Comparison of ENCODE assay signal across 20 cellular contexts in genomic region chr2:130313812-130314334, GRCh38. TPM values are rescaled to one million over a fixed set of nuclear protein-coding genes. Genes with fewer than 3 reads are reported as not detected.
DNase-seq lines count a peak whose midpoint lies in the region; ATAC-seq, FAIRE-seq and TF ChIP-seq lines count a peak whose summit lies in the region.
"Had no signal": no experiment of that assay in that cellular context is flagged by ENCODE, and none has a peak within 500 bp of the region (broad histone marks: within the 10 kb centered on the region; RNA-seq: fewer than 3 reads in every experiment).

No MANE protein-coding gene starts in this region.

- WGBS in HepG2 (ENCODE audit: low lambda C conversion rate) = 32% methylated on average over 8 of the region's 12 CpGs
- WGBS in right lobe of liver (ENCODE audit: insufficient coverage, low coverage, low lambda C conversion rate, missing lambda C conversion rate) = no CpG with 5 or more reads among the region's 12 CpGs
- 86% methylated on average over 11 of the region's 12 CpGs; no CpG with 5 or more reads in 1 of the 2 experiments for WGBS in H1 (ENCODE audit: extremely low coverage in 1 of 2, insufficient coverage in 1 of 2, insufficient read length in 1 of 2, insufficient replicate concordance in 2 of 2, low coverage in 1 of 2, low lambda C conversion rate in 2 of 2, missing lambda C conversion rate in 1 of 2), 2 experiments
- WGBS in spleen, 5 donors = 83 to 100% (median 89%) methylated on average over 2 to 12 of the region's 12 CpGs

- H3K4me1 ChIP-seq in HepG2 (ENCODE audit: insufficient read depth, low read length) (peaks cover 14% of the 10 kb centered on the region), right lobe of liver (no peaks in the 10 kb centered on the region), H1 (replicated peaks in 1 of 4; ENCODE audit: control insufficient read depth in 3 of 4, insufficient read depth in 4 of 4, low read length in 3 of 4) (no peaks in the 10 kb centered on the region), spleen (no peaks in the 10 kb centered on the region)
- H3K4me1 ChIP-seq: BLaER1, Caco-2 had no signal

- H3K79me2 ChIP-seq in HepG2 (ENCODE audit: insufficient read depth, low read length) (no peaks in the 10 kb centered on the region), H1 (ENCODE audit: control insufficient read depth in 1 of 2, insufficient read depth in 2 of 2, low read length in 2 of 2) (no peaks in the 10 kb centered on the region)

- no peak overlapping the region for H4K5ac ChIP-seq in H1 (ENCODE audit: insufficient read length, low read depth, low read length)

- DNase-seq in HepG2 (ENCODE audit: low spot score) (no peak), right lobe of liver (no peak), H1 (ENCODE audit: low read depth in 1 of 2, low spot score in 2 of 2) (no peak), spleen (peak; percentile 51), WTC11 (ENCODE audit: low spot score) (no peak)
- DNase-seq: Caco-2; CD4-positive, CD25-positive, alpha-beta regulatory T cell; CD8-positive, alpha-beta T cell; DMS153; DND-41; GM23248; H9 had no signal

- no peak for TF ChIP-seq CTCF in HepG2 (CRISPR knock-in tag; IDR thresholded peaks at IDR 0.05)
- no peak for TF ChIP-seq CTCF in right lobe of liver (IDR thresholded peaks at IDR 0.05)
- no peak for TF ChIP-seq CTCF in H1 (IDR thresholded peaks at IDR 0.05; ENCODE audit: control extremely low read depth in 1 of 3, insufficient read depth in 1 of 3, low read depth in 1 of 3, low read length in 3 of 3)
- no peak for TF ChIP-seq CTCF in spleen (IDR thresholded peaks at IDR 0.05 in 8 of 11, conservative IDR thresholded peaks at IDR 0.05 in 3 of 11)
- no peak for TF ChIP-seq CTCF in WTC11 (IDR thresholded peaks at IDR 0.05)

- H3K27ac ChIP-seq in HepG2 (ENCODE audit: extremely low read length, insufficient read depth, low read length) (no peak overlapping the region), right lobe of liver (no peak overlapping the region), H1 (ENCODE audit: low read depth, low read length) (no peak overlapping the region), spleen (no peak overlapping the region)
- H3K27ac ChIP-seq: BLaER1, C4-2B, GM23248 had no signal

- peak overlapping the region; percentile 18; the same call in 1 of the 2 replicates for H4K8ac ChIP-seq in H1 (ENCODE audit: extremely low read depth, insufficient read depth, low read length)

- no peaks in the 10 kb centered on the region for H3K79me1 ChIP-seq in H1 (ENCODE audit: low read depth, low read length)

- no peaks in the 10 kb centered on the region for H3K36me3 Mint-ChIP-seq in WTC11
- H3K36me3 Mint-ChIP-seq: CD4-positive, CD25-positive, alpha-beta regulatory T cell; CD8-positive, alpha-beta T cell had no signal

- H4K91ac ChIP-seq in H1 (replicated peaks; ENCODE audit: insufficient read length, low read length) = peak overlapping the region; percentile 26

- H2BK15ac ChIP-seq in H1 (ENCODE audit: low read length) = no peak overlapping the region

- in situ Hi-C loops in HepG2 (cut with HindIII; ENCODE audit: extremely low pct_ligation_motif_present, low pct_unique_long_range_greater_than_20kb) = no loop called here

- H3K56ac ChIP-seq in H1 (replicated peaks; ENCODE audit: insufficient read length, low read depth, low read length) = no peak overlapping the region

- TF ChIP-seq RAD21 in HepG2 (CRISPR knock-in tag; IDR thresholded peaks at IDR 0.05) = no peak
- TF ChIP-seq RAD21 in H1 (IDR thresholded peaks at IDR 0.05 in 1 of 2, conservative IDR thresholded peaks at IDR 0.05 in 1 of 2; ENCODE audit: low read depth in 2 of 2, low read length in 2 of 2) = no peak

- H3K36me3 ChIP-seq in HepG2 (replicated peaks in 1 of 2; ENCODE audit: control insufficient read depth in 1 of 2, insufficient read depth in 2 of 2, low read length in 2 of 2) = no peaks in the 10 kb centered on the region
- no peaks in the 10 kb centered on the region for H3K36me3 ChIP-seq in right lobe of liver
- no peaks in the 10 kb centered on the region for H3K36me3 ChIP-seq in H1 (ENCODE audit: control insufficient read depth in 2 of 4, insufficient read depth in 4 of 4, low read length in 3 of 4)
- H3K36me3 ChIP-seq in spleen = no peaks in the 10 kb centered on the region
- H3K36me3 ChIP-seq: BLaER1 had no signal

- no peak overlapping the region for H2BK20ac ChIP-seq in H1 (ENCODE audit: low read length)

- H3K18ac ChIP-seq in H1 (ENCODE audit: extremely low read depth, low read length) = no peak overlapping the region

- FAIRE-seq in HepG2 (lab: Jason Lieb, UNC) (no peak), H1 (lab: Jason Lieb, UNC) (no peak)
- FAIRE-seq: G401.6, GM12892, GM19239 had no signal

- H3K4me3 ChIP-seq in HepG2 (replicated peaks in 1 of 3; ENCODE audit: insufficient read depth in 1 of 3, low read depth in 2 of 3, low read length in 3 of 3) = no peak overlapping the region
- no peak overlapping the region for H3K4me3 ChIP-seq in right lobe of liver
- H3K4me3 ChIP-seq in H1 (ENCODE audit: extremely low read depth in 1 of 4, insufficient read depth in 2 of 4, low read depth in 3 of 4, low read length in 4 of 4) = no peak overlapping the region
- no peak overlapping the region for H3K4me3 ChIP-seq in spleen
- H3K4me3 ChIP-seq: BLaER1, GM23248 had no signal

- no peak overlapping the region for H3K27ac Mint-ChIP-seq in WTC11
- H3K27ac Mint-ChIP-seq: B cell; CD4-positive, CD25-positive, alpha-beta regulatory T cell; CD8-positive, alpha-beta T cell; H9 had no signal

- intact Hi-C loops in HepG2 (cut with micrococcal nuclease; ENCODE audit: unreplicated experiment) = no loop called here
- intact Hi-C loops in right lobe of liver (cut with DNase I) = no loop called here
- intact Hi-C loops in spleen (cut with DNase I; ENCODE audit: low total_unique reads) = no loop called here

- ATAC-seq in HepG2 (no peak; the same call in none of the 3 replicates), right lobe of liver (no peak), WTC11 (no peak), HG03565 (IDR thresholded peaks at IDR 0.05; ENCODE audit: unreplicated experiment) (no peak)
- ATAC-seq: CD8-positive, alpha-beta T cell; HCT116 had no signal

- H3K9ac ChIP-seq in HepG2 (ENCODE audit: insufficient read depth, low read depth, low read length) (no peak overlapping the region), H1 (replicated peaks in 1 of 4; ENCODE audit: extremely low read depth in 1 of 4, low read depth in 3 of 4, low read length in 3 of 4) (no peak overlapping the region)
- H3K9ac ChIP-seq: BLaER1, GM23248 had no signal

- H3K27me3 ChIP-seq in HepG2 (ENCODE audit: control insufficient read depth in 1 of 2, insufficient read depth in 2 of 2, low read length in 2 of 2) (peaks cover 1 to 16% of the 10 kb centered on the region in 2 experiments; a peak in 2 of 5 replicates), right lobe of liver (no peaks in the 10 kb centered on the region), H1 (replicated peaks in 1 of 4; ENCODE audit: control insufficient read depth in 3 of 4, extremely low read depth in 1 of 4, insufficient read depth in 3 of 4, low read length in 3 of 4) (no peaks in the 10 kb centered on the region; a peak in 1 of 7 replicates), spleen (replicated peaks in 1 of 7) (peaks cover 0 to 19% (median 0%) of the 10 kb centered on the region in 7 donors)
- H3K27me3 ChIP-seq: BLaER1 had no signal

- H3K9me3 ChIP-seq in HepG2 (ENCODE audit: low read length) (no peaks in the 10 kb centered on the region), right lobe of liver (no peaks in the 10 kb centered on the region), H1 (ENCODE audit: insufficient read depth in 2 of 2, low read depth in 1 of 2, low read length in 1 of 2) (no peaks in the 10 kb centered on the region), spleen (no peaks in the 10 kb centered on the region)
- H3K9me3 ChIP-seq: BLaER1, Caco-2 had no signal

- CTCF ChIA-PET in HepG2 (lab: Yijun Ruan, JAX; ENCODE audit: low intra/inter-chr PET ratio, low total read pairs) (no interaction called here), H1 (lab: Charles Lee; ENCODE audit: partially characterized antibody) (interaction anchor here (1.3 kb wide), 1 partner anchor 20 kb away, joined by 3 read pairs; no protein-coding TSS in a partner anchor), WTC11 (lab: Charles Lee) (interaction anchor here (1.6 kb wide), 1 partner anchor 25 kb away, joined by 4 read pairs; no protein-coding TSS in a partner anchor)

- POLR2A ChIA-PET in HepG2 (lab: Yijun Ruan, JAX) = no interaction called here
- POLR2A ChIA-PET in H1 (lab: Charles Lee; ENCODE audit: partially characterized antibody) = interaction anchor here (1.0 kb wide), 1 partner anchor 13 kb away, joined by 3 read pairs; no protein-coding TSS in a partner anchor
- POLR2A ChIA-PET in WTC11 (lab: Charles Lee) = no interaction called here

- H2BK12ac ChIP-seq in H1 (ENCODE audit: low read depth, low read length) = no peak overlapping the region

- H4K20me1 ChIP-seq in HepG2 (ENCODE audit: insufficient read depth, low read length) (no peaks in the 10 kb centered on the region), H1 (replicated peaks in 1 of 2; ENCODE audit: control insufficient read depth in 1 of 2, insufficient read depth in 2 of 2, low read length in 2 of 2) (peaks cover 0 to 2% of the 10 kb centered on the region in 2 experiments)
- H4K20me1 ChIP-seq: BLaER1 had no signal

- H3K4me2 ChIP-seq in HepG2 (ENCODE audit: low read depth, low read length) (no peak overlapping the region), H1 (ENCODE audit: insufficient read depth in 1 of 2, low read depth in 2 of 2, low read length in 2 of 2) (no peak overlapping the region)
- H3K4me2 ChIP-seq: BLaER1 had no signal

- H3K4me1 Mint-ChIP-seq in WTC11 = no peaks in the 10 kb centered on the region
- H3K4me1 Mint-ChIP-seq: B cell; CD4-positive, CD25-positive, alpha-beta regulatory T cell; H9 had no signal

- BruUV-seq in HepG2 (replicated peaks; lab: Mats Ljungman, UMichigan) = no TSS peak

- TF ChIP-seq POLR2A in HepG2 (IDR thresholded peaks at IDR 0.05; ENCODE audit: insufficient read depth in 1 of 2, low read depth in 2 of 2, low read length in 2 of 2) (no peak), right lobe of liver (IDR thresholded peaks at IDR 0.05) (no peak), H1 (IDR thresholded peaks at IDR 0.05; ENCODE audit: control extremely low read depth in 1 of 2, low read depth in 2 of 2, low read length in 2 of 2) (no peak), spleen (IDR thresholded peaks at IDR 0.05) (no peak)

- no peak overlapping the region for H3K14ac ChIP-seq in H1 (ENCODE audit: insufficient read length)

- no peak overlapping the region for H2BK120ac ChIP-seq in H1 (replicated peaks; ENCODE audit: low read depth, low read length)

- no peak overlapping the region for H2AFZ ChIP-seq in HepG2 (ENCODE audit: low read length)
- H2AFZ ChIP-seq in H1 (ENCODE audit: low read length) = no peak overlapping the region
- H2AFZ ChIP-seq: GM23248 had no signal

- no peak overlapping the region for H3K4ac ChIP-seq in H1 (replicated peaks; ENCODE audit: insufficient read length, low read depth, low read length)

- TF ChIP-seq EP300 in HepG2 (IDR thresholded peaks at IDR 0.05; ENCODE audit: low read depth in 2 of 2, low read length in 2 of 2) (no peak), HepG2 (CRISPR knock-in tag; IDR thresholded peaks at IDR 0.05; ENCODE audit: borderline replicate concordance) (no peak), H1 (IDR thresholded peaks at IDR 0.05; ENCODE audit: borderline replicate concordance in 1 of 2, low read depth in 2 of 2, low read length in 2 of 2) (no peak)

- no peak overlapping the region for H3K4me3 Mint-ChIP-seq in WTC11
- H3K4me3 Mint-ChIP-seq: B cell; CD4-positive, CD25-positive, alpha-beta regulatory T cell; CD8-positive, alpha-beta T cell; H9 had no signal

- H3K27me3 Mint-ChIP-seq in WTC11 (ENCODE audit: low read depth) = no peaks in the 10 kb centered on the region
- H3K27me3 Mint-ChIP-seq: CD4-positive, CD25-positive, alpha-beta regulatory T cell had no signal

- no peak overlapping the region for H3K23ac ChIP-seq in H1 (ENCODE audit: insufficient read length)

- H3K23me2 ChIP-seq in H1 (ENCODE audit: low read depth, low read length) = peaks cover 2% of the 10 kb centered on the region; the same call in 1 of the 2 replicates

- H2BK5ac ChIP-seq in H1 (ENCODE audit: low read depth, low read length) = no peak overlapping the region

- no peak overlapping the region for H2AK5ac ChIP-seq in H1 (ENCODE audit: low read depth, low read length)

- H3K9me3 Mint-ChIP-seq in WTC11 = no peaks in the 10 kb centered on the region
- H3K9me3 Mint-ChIP-seq: CD8-positive, alpha-beta T cell; H9 had no signal

RNA-seq across cellular contexts. Expression of gene IMP4, which starts 28.8 kb away (rescaled TPM):
- 142 and 153 TPM in 2 replicates for total RNA-seq in HepG2 (2016; rRNA removed; fragmentation: Illumina TruSeq; extraction: Trizol)
- total RNA-seq in HepG2 (2016; cell fraction: cytosol; rRNA removed; fragmentation: Illumina TruSeq; extraction: Trizol; ENCODE audit: low read depth) = 85.2 and 85.6 TPM in 2 replicates
- total RNA-seq in HepG2 (2016; cell fraction: insoluble cytoplasmic fraction; rRNA removed; fragmentation: Illumina TruSeq; extraction: Trizol) = 148 and 152 TPM in 2 replicates
- total RNA-seq in HepG2 (2016; cell fraction: membrane; rRNA removed; fragmentation: Illumina TruSeq; extraction: Trizol) = 114 and 119 TPM in 2 replicates
- 83.0 and 87.0 TPM in 2 replicates for total RNA-seq in HepG2 (2016; cell fraction: nucleus; rRNA removed; fragmentation: Illumina TruSeq; extraction: Trizol)
- polyA plus RNA-seq in HepG2 (2011; rRNA removed) = 158 and 167 TPM in 2 replicates
- 161 and 264 TPM in 2 replicates for polyA plus RNA-seq in HepG2 (2011; cell fraction: cytosol; rRNA removed)
- polyA plus RNA-seq in HepG2 (2011; cell fraction: nucleus; rRNA removed) = 321 and 379 TPM in 2 replicates
- 91.4 and 129 TPM in 2 replicates for polyA plus RNA-seq in HepG2 (2012)
- 122 and 142 TPM in 2 replicates for polyA plus RNA-seq in HepG2 (2016; cell fraction: cytosol; fragmentation: Illumina TruSeq; extraction: Trizol; ENCODE audit: low read depth)
- 167 and 186 TPM in 2 replicates for polyA plus RNA-seq in HepG2 (2016; cell fraction: insoluble cytoplasmic fraction; fragmentation: Illumina TruSeq; extraction: Trizol; ENCODE audit: low read depth)
- 126 and 131 TPM in 2 replicates for polyA plus RNA-seq in HepG2 (2016; cell fraction: membrane; fragmentation: Illumina TruSeq; extraction: Trizol; ENCODE audit: low read depth)
- polyA plus RNA-seq in HepG2 (2016; cell fraction: nucleus; fragmentation: Illumina TruSeq; extraction: Trizol; ENCODE audit: insufficient read depth, low read depth) = 177 and 185 TPM in 2 replicates
- polyA minus RNA-seq in HepG2 (2011; rRNA and poly(A)+ RNA removed; ENCODE audit: low replicate concordance) = 143 and 197 TPM in 2 replicates
- 41.3 and 41.8 TPM in 2 replicates for polyA minus RNA-seq in HepG2 (2011; cell fraction: cytosol; rRNA and poly(A)+ RNA removed)
- 91.3 and 103 TPM in 2 replicates for polyA minus RNA-seq in HepG2 (2011; cell fraction: nucleus; rRNA and poly(A)+ RNA removed)
- total RNA-seq in right lobe of liver = 100 to 1,000 TPM in 2 of 6 experiments, 10 to 100 TPM in 4; 43.1 to 136 (median 56.7) TPM
- 93.7 and 96.8 TPM in 2 replicates for total RNA-seq in H1 (2021; fragmentation: NEBNext Ultra II Directional; extraction: Animal tissue kit (Norgen Biotek cat#: 25700))
- 194 and 247 TPM in 2 replicates for polyA plus RNA-seq in H1 (2011; rRNA removed)
- polyA plus RNA-seq in H1 (2011; cell fraction: cytosol; rRNA removed) = 189 TPM
- 269 TPM for polyA plus RNA-seq in H1 (2011; cell fraction: nucleus; rRNA removed)
- 70.7 to 139 TPM (median 137 TPM) in 4 replicates for polyA plus RNA-seq in H1 (2012, experiment 1 of 2)
- polyA plus RNA-seq in H1 (2012, experiment 2 of 2) = 113 TPM
- polyA plus RNA-seq in H1 (2013, experiment 1 of 2) = 86.8 TPM
- 83.2 TPM for polyA plus RNA-seq in H1 (2013, experiment 2 of 2)
- 84.6 and 122 TPM in 2 replicates for polyA minus RNA-seq in H1 (2011; rRNA and poly(A)+ RNA removed)
- 62.7 TPM for polyA minus RNA-seq in H1 (2011; cell fraction: cytosol; rRNA and poly(A)+ RNA removed)
- 90.4 TPM for polyA minus RNA-seq in H1 (2011; cell fraction: nucleus; rRNA and poly(A)+ RNA removed)
- total RNA-seq in spleen = 10 to 100 TPM; 50.2 to 82.0 (median 63.4) TPM
- 10 to 100 TPM; 77.4 to 85.0 (median 82.5) TPM for polyA plus RNA-seq in spleen
- total RNA-seq in WTC11 (2021) = 80.4 to 89.2 TPM (median 85.2 TPM) in 3 replicates

RNA-seq across cellular contexts. Expression of gene PTPN18, which starts 42.0 kb away (rescaled TPM):
- total RNA-seq in HepG2 (2016; rRNA removed; fragmentation: Illumina TruSeq; extraction: Trizol) = 10.8 and 14.8 TPM in 2 replicates
- total RNA-seq in HepG2 (2016; cell fraction: cytosol; rRNA removed; fragmentation: Illumina TruSeq; extraction: Trizol; ENCODE audit: low read depth) = 8.0 and 13.0 TPM in 2 replicates
- total RNA-seq in HepG2 (2016; cell fraction: insoluble cytoplasmic fraction; rRNA removed; fragmentation: Illumina TruSeq; extraction: Trizol) = 7.6 and 15.8 TPM in 2 replicates
- total RNA-seq in HepG2 (2016; cell fraction: membrane; rRNA removed; fragmentation: Illumina TruSeq; extraction: Trizol) = 16.2 and 20.0 TPM in 2 replicates
- total RNA-seq in HepG2 (2016; cell fraction: nucleus; rRNA removed; fragmentation: Illumina TruSeq; extraction: Trizol) = 20.9 and 28.1 TPM in 2 replicates
- polyA plus RNA-seq in HepG2 (2011; rRNA removed) = 39.5 and 39.6 TPM in 2 replicates
- 19.5 and 25.1 TPM in 2 replicates for polyA plus RNA-seq in HepG2 (2011; cell fraction: cytosol; rRNA removed)
- 126 and 152 TPM in 2 replicates for polyA plus RNA-seq in HepG2 (2011; cell fraction: nucleus; rRNA removed)
- polyA plus RNA-seq in HepG2 (2012) = 18.3 and 19.5 TPM in 2 replicates
- 10.6 and 15.8 TPM in 2 replicates for polyA plus RNA-seq in HepG2 (2016; cell fraction: cytosol; fragmentation: Illumina TruSeq; extraction: Trizol; ENCODE audit: low read depth)
- 14.2 and 24.0 TPM in 2 replicates for polyA plus RNA-seq in HepG2 (2016; cell fraction: insoluble cytoplasmic fraction; fragmentation: Illumina TruSeq; extraction: Trizol; ENCODE audit: low read depth)
- polyA plus RNA-seq in HepG2 (2016; cell fraction: membrane; fragmentation: Illumina TruSeq; extraction: Trizol; ENCODE audit: low read depth) = 22.4 and 27.8 TPM in 2 replicates
- polyA plus RNA-seq in HepG2 (2016; cell fraction: nucleus; fragmentation: Illumina TruSeq; extraction: Trizol; ENCODE audit: insufficient read depth, low read depth) = 91.6 and 101 TPM in 2 replicates
- polyA minus RNA-seq in HepG2 (2011; rRNA and poly(A)+ RNA removed; ENCODE audit: low replicate concordance) = 47.1 and 49.5 TPM in 2 replicates
- polyA minus RNA-seq in HepG2 (2011; cell fraction: cytosol; rRNA and poly(A)+ RNA removed) = 13.8 and 15.2 TPM in 2 replicates
- polyA minus RNA-seq in HepG2 (2011; cell fraction: nucleus; rRNA and poly(A)+ RNA removed) = 62.4 and 69.0 TPM in 2 replicates
- 10 to 100 TPM; 25.6 to 43.5 (median 30.3) TPM for total RNA-seq in right lobe of liver
- 13.1 and 14.7 TPM in 2 replicates for total RNA-seq in H1 (2021; fragmentation: NEBNext Ultra II Directional; extraction: Animal tissue kit (Norgen Biotek cat#: 25700))
- polyA plus RNA-seq in H1 (2011; rRNA removed) = 13.2 and 15.6 TPM in 2 replicates
- polyA plus RNA-seq in H1 (2011; cell fraction: cytosol; rRNA removed) = 13.7 TPM
- 32.1 TPM for polyA plus RNA-seq in H1 (2011; cell fraction: nucleus; rRNA removed)
- polyA plus RNA-seq in H1 (2012, experiment 1 of 2) = 13.6 to 16.0 TPM (median 14.1 TPM) in 4 replicates
- 11.9 TPM for polyA plus RNA-seq in H1 (2012, experiment 2 of 2)
- 12.5 TPM for polyA plus RNA-seq in H1 (2013, experiment 1 of 2)
- 10.5 TPM for polyA plus RNA-seq in H1 (2013, experiment 2 of 2)
- 14.8 and 16.8 TPM in 2 replicates for polyA minus RNA-seq in H1 (2011; rRNA and poly(A)+ RNA removed)
- polyA minus RNA-seq in H1 (2011; cell fraction: cytosol; rRNA and poly(A)+ RNA removed) = 4.0 TPM
- 21.0 TPM for polyA minus RNA-seq in H1 (2011; cell fraction: nucleus; rRNA and poly(A)+ RNA removed)
- total RNA-seq in spleen = 100 to 1,000 TPM in 6 of 7 donors, 10 to 100 TPM in 1; 79.5 to 132 (median 109) TPM
- polyA plus RNA-seq in spleen = 100 to 1,000 TPM in 1 of 3 donors, 10 to 100 TPM in 2; 75.9 to 129 (median 98.2) TPM
- total RNA-seq in WTC11 (2021) = 15.7 to 21.8 TPM (median 21.0 TPM) in 3 replicates
